ENCODE assay signal across 9 cellular contexts in genomic region chr11:16739326-16739875, GRCh38. TPM values are rescaled to one million over a fixed set of nuclear protein-coding genes. Genes with fewer than 3 reads are reported as not detected.
A peak's percentile ranks its signal among the peaks of the same experiment; 100 is the strongest.
DNase-seq lines count a peak whose midpoint lies in the region; ATAC-seq, FAIRE-seq and TF ChIP-seq lines count a peak whose summit lies in the region.
"Had no signal": no experiment of that assay in that cellular context is flagged by ENCODE, and none has a peak within 500 bp of the region (broad histone marks: within the 10 kb centered on the region; RNA-seq: fewer than 3 reads in every experiment).

No MANE protein-coding gene starts in this region.

- H2AFZ ChIP-seq in keratinocyte (ENCODE audit: control insufficient read depth, low read length), result peak overlapping the region; percentile 99

- ATAC-seq in upper lobe of right lung, result no peak
- ATAC-seq in GM19455 (IDR thresholded peaks at IDR 0.05; ENCODE audit: unreplicated experiment), result no peak
- ATAC-seq in HG03097 (IDR thresholded peaks at IDR 0.05; ENCODE audit: low FRiP score, unreplicated experiment), result no peak

- H3K4me3 Mint-ChIP-seq in mesothelial cell of epicardium, result no peak overlapping the region

- H3K27me3 ChIP-seq in adipocyte (replicated peaks; ENCODE audit: control insufficient read depth, insufficient read depth, low read length) (no peaks in the 10 kb centered on the region), keratinocyte (ENCODE audit: control insufficient read depth, extremely low read depth, insufficient read depth, low read length) (no peaks in the 10 kb centered on the region), upper lobe of right lung (no peaks in the 10 kb centered on the region)

- H3K9me1 ChIP-seq in keratinocyte (ENCODE audit: control insufficient read depth, extremely low read depth, insufficient read depth, low read length), result no peaks in the 10 kb centered on the region

- H3K36me3 Mint-ChIP-seq in mesothelial cell of epicardium, result peaks cover 12% of the 10 kb centered on the region

- FAIRE-seq in keratinocyte (lab: Jason Lieb, UNC), result no peak
- FAIRE-seq: G401.6 had no signal

- intact Hi-C loops in upper lobe of right lung (cut with DNase I), result no loop called here

- peaks cover 4% of the 10 kb centered on the region for H3K9me3 Mint-ChIP-seq in mesothelial cell of epicardium

- peak overlapping the region; percentile 100 for H3K9ac ChIP-seq in adipocyte (ENCODE audit: low read length)
- H3K9ac ChIP-seq in keratinocyte (ENCODE audit: control insufficient read depth, extremely low read depth, insufficient read depth, low read length), result peak overlapping the region; percentile 98

- peaks cover 6% of the 10 kb centered on the region for H4K20me1 ChIP-seq in keratinocyte (ENCODE audit: control insufficient read depth, extremely low read depth, insufficient read depth, low read length)

- H3K4me1 Mint-ChIP-seq in mesothelial cell of epicardium, result peaks cover 19% of the 10 kb centered on the region

- DNase-seq in NCI-H82 (lab: John Stamatoyannopoulos, UW) (peak; percentile 18), NCI-H82 treated with DMSO at 0.1 percent for 48 hours (lab: John Stamatoyannopoulos, UW; ENCODE audit: unreplicated experiment) (no peak), adipocyte (ENCODE audit: low read depth) (peak; percentile 48), keratinocyte (ENCODE audit: low read depth, low spot score) (no peak), upper lobe of right lung (no peak), mesothelial cell of epicardium (ENCODE audit: low spot score in 2 of 2, unreplicated experiment in 2 of 2) (no peak)

- peaks cover 57% of the 10 kb centered on the region for H3K79me2 ChIP-seq in keratinocyte (ENCODE audit: control insufficient read depth, insufficient read depth, low read length)

- H3K4me1 ChIP-seq in adipocyte (ENCODE audit: control insufficient read depth, insufficient read depth, low read length) (peaks cover 37% of the 10 kb centered on the region), keratinocyte (ENCODE audit: control insufficient read depth, extremely low read depth, insufficient read depth, low read length) (peaks cover 10% of the 10 kb centered on the region), upper lobe of right lung (peaks cover 51% of the 10 kb centered on the region)

- H3K4me3 ChIP-seq in adipocyte (ENCODE audit: low read length), result peak overlapping the region; percentile 98
- peak overlapping the region; percentile 75 to 100 (median 93) for H3K4me3 ChIP-seq in keratinocyte (ENCODE audit: control insufficient read depth in 2 of 3, extremely low read depth in 1 of 3, insufficient read depth in 2 of 3, low read depth in 1 of 3, low read length in 3 of 3)
- peak overlapping the region; percentile 87 for H3K4me3 ChIP-seq in upper lobe of right lung

- H3K27me3 Mint-ChIP-seq in mesothelial cell of epicardium (ENCODE audit: low read depth), result no peaks in the 10 kb centered on the region

- H3K9me3 ChIP-seq in adipocyte (ENCODE audit: control insufficient read depth, low read length), result no peaks in the 10 kb centered on the region
- no peaks in the 10 kb centered on the region for H3K9me3 ChIP-seq in keratinocyte (ENCODE audit: control insufficient read depth, low read depth, low read length)
- H3K9me3 ChIP-seq in upper lobe of right lung, result no peaks in the 10 kb centered on the region

- H3K4me2 ChIP-seq in keratinocyte (ENCODE audit: control insufficient read depth, extremely low read depth, insufficient read depth, low read depth, low read length), result peak overlapping the region; percentile 97

- TF ChIP-seq CTCF in keratinocyte (optimal IDR thresholded peaks at IDR 0.05 in 1 of 3, IDR thresholded peaks at IDR 0.05 in 1 of 3, conservative IDR thresholded peaks at IDR 0.05 in 1 of 3; ENCODE audit: extremely low read depth in 1 of 3, insufficient read depth in 2 of 3, low read length in 3 of 3) (no peak), upper lobe of right lung (IDR thresholded peaks at IDR 0.05) (no peak), mesothelial cell of epicardium (IDR thresholded peaks at IDR 0.05; ENCODE audit: unreplicated experiment) (no peak)

- no peak overlapping the region for H3K27ac Mint-ChIP-seq in mesothelial cell of epicardium

- H3K27ac ChIP-seq in keratinocyte (ENCODE audit: control insufficient read depth, insufficient read depth, low read length) (peak overlapping the region; percentile 99), upper lobe of right lung (peak overlapping the region; percentile 98)

- dilution Hi-C loops in keratinocyte (cut with MboI; ENCODE audit: extremely low pct_ligation_motif_present, low sequenced_read_pairs), result no loop called here

- H3K36me3 ChIP-seq in adipocyte (ENCODE audit: control insufficient read depth, insufficient read depth, low read length, severe bottlenecking), result peaks cover under 1% of the 10 kb centered on the region
- H3K36me3 ChIP-seq in keratinocyte (ENCODE audit: control insufficient read depth in 2 of 2, extremely low read depth in 1 of 2, insufficient read depth in 2 of 2, low read length in 2 of 2), result peaks cover 2 to 3% of the 10 kb centered on the region in 2 experiments
- peaks cover under 1% of the 10 kb centered on the region for H3K36me3 ChIP-seq in upper lobe of right lung

RNA-seq across cellular contexts. Expression of gene C11orf58, which starts 1.0 kb away (rescaled TPM):
- 96.5 to 166 TPM (median 135 TPM) in 3 replicates for polyA plus RNA-seq in keratinocyte
- 359 TPM for polyA plus RNA-seq in keratinocyte (2011; ENCODE audit: low read depth)
- polyA plus RNA-seq in keratinocyte (2011; cell fraction: cytosol; rRNA removed), result 90.9 and 97.6 TPM in 2 replicates
- 52.0 and 112 TPM in 2 replicates for polyA plus RNA-seq in keratinocyte (2011; cell fraction: nucleus; rRNA removed)
- polyA plus RNA-seq in keratinocyte (2012; ENCODE audit: low replicate concordance), result 170 and 188 TPM in 2 replicates
- polyA minus RNA-seq in keratinocyte, result 16.6 to 60.4 TPM (median 29.0 TPM) in 3 replicates
- 123 TPM for polyA minus RNA-seq in keratinocyte (2011; cell fraction: cytosol; rRNA and poly(A)+ RNA removed)
- 22.5 and 39.7 TPM in 2 replicates for polyA minus RNA-seq in keratinocyte (2011; cell fraction: nucleus; rRNA and poly(A)+ RNA removed)
- total RNA-seq in upper lobe of right lung (104 TPM), mesothelial cell of epicardium (154 to 169 TPM (median 160 TPM) in 3 replicates)

Comparison
In these comparisons a context has a peak if more than half of its experiments do, and no peak if none do; other contexts are left out.
1. DNase-seq: peak in NCI-H82 (single experiment) and adipocyte (single experiment); none in NCI-H82 treated with DMSO at 0.1 percent for 48 hours (single experiment), keratinocyte (single experiment), upper lobe of right lung (single experiment) and mesothelial cell of epicardium (0 of 2).
2. Peak in every context shown above with its lines, with median percentiles within 50 percentile points of each other: H3K4me3 ChIP-seq.